In the genomic region with DNA sequence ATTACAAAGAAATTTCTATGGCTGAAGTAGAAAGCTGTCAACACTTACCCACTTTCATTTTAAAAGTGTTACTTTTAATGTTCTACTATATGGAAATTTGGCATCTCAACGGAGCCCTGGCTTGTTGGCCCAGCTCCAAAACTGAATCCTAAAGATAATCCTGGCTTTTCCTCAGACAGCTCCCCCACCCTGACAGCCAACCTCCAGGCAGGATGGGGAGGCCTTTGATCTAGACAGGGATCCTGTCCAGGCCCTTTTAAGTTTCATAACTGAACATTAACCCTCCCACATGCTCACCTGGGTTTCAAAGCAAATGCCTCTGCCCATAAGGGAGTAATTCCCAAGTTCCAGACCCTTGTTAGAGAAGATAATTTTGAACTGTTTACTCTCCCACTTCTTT, we compare ENCODE assay signal across 1 cellular context.
TF ChIP-seq lines count a peak whose summit lies in the region.

No MANE protein-coding gene starts in this region.

TF ChIP-seq in HepG2, 621 proteins besides CTCF, POLR2A, EP300 and RAD21 (continued from another document):
- TF ChIP-seq, protein P1, sequence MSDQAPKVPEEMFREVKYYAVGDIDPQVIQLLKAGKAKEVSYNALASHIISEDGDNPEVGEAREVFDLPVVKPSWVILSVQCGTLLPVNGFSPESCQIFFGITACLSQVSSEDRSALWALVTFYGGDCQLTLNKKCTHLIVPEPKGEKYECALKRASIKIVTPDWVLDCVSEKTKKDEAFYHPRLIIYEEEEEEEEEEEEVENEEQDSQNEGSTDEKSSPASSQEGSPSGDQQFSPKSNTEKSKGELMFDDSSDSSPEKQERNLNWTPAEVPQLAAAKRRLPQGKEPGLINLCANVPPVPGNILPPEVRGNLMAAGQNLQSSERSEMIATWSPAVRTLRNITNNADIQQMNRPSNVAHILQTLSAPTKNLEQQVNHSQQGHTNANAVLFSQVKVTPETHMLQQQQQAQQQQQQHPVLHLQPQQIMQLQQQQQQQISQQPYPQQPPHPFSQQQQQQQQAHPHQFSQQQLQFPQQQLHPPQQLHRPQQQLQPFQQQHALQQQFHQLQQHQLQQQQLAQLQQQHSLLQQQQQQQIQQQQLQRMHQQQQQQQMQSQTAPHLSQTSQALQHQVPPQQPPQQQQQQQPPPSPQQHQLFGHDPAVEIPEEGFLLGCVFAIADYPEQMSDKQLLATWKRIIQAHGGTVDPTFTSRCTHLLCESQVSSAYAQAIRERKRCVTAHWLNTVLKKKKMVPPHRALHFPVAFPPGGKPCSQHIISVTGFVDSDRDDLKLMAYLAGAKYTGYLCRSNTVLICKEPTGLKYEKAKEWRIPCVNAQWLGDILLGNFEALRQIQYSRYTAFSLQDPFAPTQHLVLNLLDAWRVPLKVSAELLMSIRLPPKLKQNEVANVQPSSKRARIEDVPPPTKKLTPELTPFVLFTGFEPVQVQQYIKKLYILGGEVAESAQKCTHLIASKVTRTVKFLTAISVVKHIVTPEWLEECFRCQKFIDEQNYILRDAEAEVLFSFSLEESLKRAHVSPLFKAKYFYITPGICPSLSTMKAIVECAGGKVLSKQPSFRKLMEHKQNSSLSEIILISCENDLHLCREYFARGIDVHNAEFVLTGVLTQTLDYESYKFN (CRISPR knock-in tag; conservative IDR thresholded peaks at IDR 0.05) = 0 out of 2 replicates have a peak, but pooled peaks have one; percentile 29
- TF ChIP-seq HNF4A (CRISPR knock-in tag; IDR thresholded peaks at IDR 0.05) = peak; percentile 14; the same call in 1 of the 2 replicates
- TF ChIP-seq ZNF660 (CRISPR knock-in tag; IDR thresholded peaks at IDR 0.05; ENCODE audit: borderline replicate concordance, low read depth) = no peak
- TF ChIP-seq ZNF674 (CRISPR knock-in tag; IDR thresholded peaks at IDR 0.05; ENCODE audit: low read depth) = no peak
- peak; percentile 39; the same call in 1 of the 2 replicates for TF ChIP-seq NFIC (IDR thresholded peaks at IDR 0.05; ENCODE audit: low read length)
- no peak for TF ChIP-seq TEAD2 (CRISPR knock-in tag; IDR thresholded peaks at IDR 0.05)
- TF ChIP-seq, protein P2, sequence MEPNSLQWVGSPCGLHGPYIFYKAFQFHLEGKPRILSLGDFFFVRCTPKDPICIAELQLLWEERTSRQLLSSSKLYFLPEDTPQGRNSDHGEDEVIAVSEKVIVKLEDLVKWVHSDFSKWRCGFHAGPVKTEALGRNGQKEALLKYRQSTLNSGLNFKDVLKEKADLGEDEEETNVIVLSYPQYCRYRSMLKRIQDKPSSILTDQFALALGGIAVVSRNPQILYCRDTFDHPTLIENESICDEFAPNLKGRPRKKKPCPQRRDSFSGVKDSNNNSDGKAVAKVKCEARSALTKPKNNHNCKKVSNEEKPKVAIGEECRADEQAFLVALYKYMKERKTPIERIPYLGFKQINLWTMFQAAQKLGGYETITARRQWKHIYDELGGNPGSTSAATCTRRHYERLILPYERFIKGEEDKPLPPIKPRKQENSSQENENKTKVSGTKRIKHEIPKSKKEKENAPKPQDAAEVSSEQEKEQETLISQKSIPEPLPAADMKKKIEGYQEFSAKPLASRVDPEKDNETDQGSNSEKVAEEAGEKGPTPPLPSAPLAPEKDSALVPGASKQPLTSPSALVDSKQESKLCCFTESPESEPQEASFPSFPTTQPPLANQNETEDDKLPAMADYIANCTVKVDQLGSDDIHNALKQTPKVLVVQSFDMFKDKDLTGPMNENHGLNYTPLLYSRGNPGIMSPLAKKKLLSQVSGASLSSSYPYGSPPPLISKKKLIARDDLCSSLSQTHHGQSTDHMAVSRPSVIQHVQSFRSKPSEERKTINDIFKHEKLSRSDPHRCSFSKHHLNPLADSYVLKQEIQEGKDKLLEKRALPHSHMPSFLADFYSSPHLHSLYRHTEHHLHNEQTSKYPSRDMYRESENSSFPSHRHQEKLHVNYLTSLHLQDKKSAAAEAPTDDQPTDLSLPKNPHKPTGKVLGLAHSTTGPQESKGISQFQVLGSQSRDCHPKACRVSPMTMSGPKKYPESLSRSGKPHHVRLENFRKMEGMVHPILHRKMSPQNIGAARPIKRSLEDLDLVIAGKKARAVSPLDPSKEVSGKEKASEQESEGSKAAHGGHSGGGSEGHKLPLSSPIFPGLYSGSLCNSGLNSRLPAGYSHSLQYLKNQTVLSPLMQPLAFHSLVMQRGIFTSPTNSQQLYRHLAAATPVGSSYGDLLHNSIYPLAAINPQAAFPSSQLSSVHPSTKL (CRISPR knock-in tag; IDR thresholded peaks at IDR 0.05) = peak; percentile 35; the same call in 1 of the 2 replicates
- 0 out of 2 replicates have a peak, but pooled peaks have one; percentile 13 for TF ChIP-seq BCL6 (CRISPR knock-in tag; IDR thresholded peaks at IDR 0.05)
